In genomic region chr12:103144278-103144677, GRCh38 we compare ENCODE assay signal across 13 cellular contexts.
DNase-seq lines count a peak whose midpoint lies in the region; ATAC-seq, FAIRE-seq and TF ChIP-seq lines count a peak whose summit lies in the region.
"Had no signal": no experiment of that assay in that cellular context is flagged by ENCODE, and none has a peak within 500 bp of the region (broad histone marks: within the 10 kb centered on the region; RNA-seq: fewer than 3 reads in every experiment).

No MANE protein-coding gene starts in this region.

- H3K36me3 ChIP-seq in GM12878 (ENCODE audit: control insufficient read depth in 2 of 2, insufficient read depth in 2 of 2, low read length in 1 of 2) (no peaks in the 10 kb centered on the region), breast epithelium (no peaks in the 10 kb centered on the region)

- RAD21 ChIA-PET in GM12878 (lab: Charles Lee; ENCODE audit: unreplicated experiment), result interaction anchor here (0.6 to 3.9 kb wide), 16 partner anchors 25 to 403 kb away, joined by 3 to 25 read pairs (median 4); no protein-coding TSS in a partner anchor

- intact Hi-C loops in GM12878 (cut with micrococcal nuclease; ENCODE audit: unreplicated experiment), result loop anchor here (1.0 to 5.0 kb wide), 2 partner anchors 30 to 38 kb away; no protein-coding TSS in a partner anchor
- intact Hi-C loops in breast epithelium (cut with DNase I; ENCODE audit: low total_unique reads), result no loop called here

- WGBS in GM12878 (ENCODE audit: insufficient coverage, insufficient replicate concordance, low lambda C conversion rate, missing lambda C conversion rate), result 18% methylated on average over 5 of the region's 5 CpGs

- H2AFZ ChIP-seq in GM12878 (ENCODE audit: control insufficient read depth, low read depth, low read length), result peak overlapping the region; percentile 24

- POLR2A ChIA-PET in GM12878 (lab: Charles Lee), result interaction anchor here (0.8 to 1.3 kb wide), 4 partner anchors 29 to 404 kb away, joined by 3 to 4 read pairs (median 3); no protein-coding TSS in a partner anchor

- H3K4me1 ChIP-seq in GM12878 (ENCODE audit: control insufficient read depth, insufficient read depth, low read length) (no peaks in the 10 kb centered on the region), breast epithelium (no peaks in the 10 kb centered on the region)

- no peaks in the 10 kb centered on the region for H3K27me3 ChIP-seq in GM12878 (replicated peaks in 1 of 2; ENCODE audit: control insufficient read depth in 2 of 2, insufficient read depth in 2 of 2, low read length in 1 of 2)
- no peaks in the 10 kb centered on the region for H3K27me3 ChIP-seq in breast epithelium

- TF ChIP-seq EP300 in GM12878 (IDR thresholded peaks at IDR 0.05; ENCODE audit: borderline replicate concordance in 1 of 2, control insufficient read depth in 1 of 2, low read depth in 2 of 2, low read length in 2 of 2), result peak in 1 of 2 experiments; percentile 23; a peak in 1 of 4 replicates

- peak overlapping the region; percentile 5; the same call in 1 of the 2 replicates for H3K4me2 ChIP-seq in GM12878 (ENCODE audit: control insufficient read depth, insufficient read depth)

- no peak for TF ChIP-seq CTCF in GM12864 (IDR thresholded peaks at IDR 0.05; ENCODE audit: low read depth, low read length, missing control alignments)
- no peak for TF ChIP-seq CTCF in GM12878 (IDR thresholded peaks at IDR 0.05 in 2 of 3, conservative IDR thresholded peaks at IDR 0.05 in 1 of 3; ENCODE audit: control insufficient read depth in 2 of 3, extremely low read depth in 1 of 3, insufficient read depth in 1 of 3, low read depth in 3 of 3, low read length in 3 of 3)
- TF ChIP-seq CTCF in breast epithelium (IDR thresholded peaks at IDR 0.05), result no peak

- TF ChIP-seq RAD21 in GM12878 (IDR thresholded peaks at IDR 0.05; ENCODE audit: insufficient read depth, low read depth, low read length), result no peak

- no peaks in the 10 kb centered on the region for H4K20me1 ChIP-seq in GM12878 (ENCODE audit: control insufficient read depth, insufficient read depth)

- TF ChIP-seq POLR2A in GM12878 (IDR thresholded peaks at IDR 0.05; ENCODE audit: low read depth, low read length), result no peak
- TF ChIP-seq POLR2A in breast epithelium (IDR thresholded peaks at IDR 0.05), result no peak

- ATAC-seq in HG02610 (IDR thresholded peaks at IDR 0.05; ENCODE audit: unreplicated experiment), result peak; percentile 77
- ATAC-seq in GM12878, result peak; percentile 94

- BruUV-seq in GM12878 (replicated peaks; lab: Mats Ljungman, UMichigan), result no TSS peak

- no peak overlapping the region for H3K9ac ChIP-seq in GM12878 (ENCODE audit: control insufficient read depth, insufficient read depth, low read length)

- H3K9me3 ChIP-seq in GM12878 (replicated peaks; ENCODE audit: control insufficient read depth, insufficient read depth, low read length) (no peaks in the 10 kb centered on the region; the same call in 2 of the 3 replicates), breast epithelium (no peaks in the 10 kb centered on the region)

- H3K4me3 ChIP-seq in GM12864 (ENCODE audit: low read depth, low read length) (no peak overlapping the region), GM12878 (no peak overlapping the region), breast epithelium (no peak overlapping the region)

- peak; percentile 47 for FAIRE-seq in GM18507 (lab: Jason Lieb, UNC)
- peak; percentile 66 for FAIRE-seq in GM12878 (lab: Jason Lieb, UNC)
- FAIRE-seq: A204.1 had no signal

- CTCF ChIA-PET in GM12878 (lab: Yijun Ruan, JAX), result interaction anchor here (0.7 to 1.8 kb wide), 7 partner anchors 8 to 404 kb away, joined by 3 to 6 read pairs (median 4); partner anchors contain the start of gene ASCL1

- H3K27ac ChIP-seq in GM12878 (ENCODE audit: control insufficient read depth, insufficient read depth) (peak overlapping the region; percentile 17; the same call in 1 of the 2 replicates), breast epithelium (no peak overlapping the region)

- in situ Hi-C loops in GM12878 (cut with MboI), result no loop called here

- SMC1A ChIA-PET in GM12878 (lab: Charles Lee; ENCODE audit: uncharacterized antibody, unreplicated experiment), result interaction anchor here (0.5 to 1.9 kb wide), 36 partner anchors 8 to 404 kb away, joined by 3 to 25 read pairs (median 4); no protein-coding TSS in a partner anchor

- DNase-seq in GM12864 (ENCODE audit: low read depth) (peak; percentile 31), GM18507 (ENCODE audit: extremely low spot score, insufficient read length, low read depth) (no peak), GM12878 (ENCODE audit: low read depth, low spot score) (peak; percentile 48), NCI-H1105 (lab: John Stamatoyannopoulos, UW) (no peak), breast epithelium (ENCODE audit: low spot score in 2 of 2) (no peak), HCEC 1CT (no peak)
- DNase-seq: C1 segment of cervical spinal cord; Calu3; CD4-positive, alpha-beta T cell; DMS 273 treated with DMSO at 0.1 percent for 48 hours; KG1 had no signal

- no peaks in the 10 kb centered on the region for H3K79me2 ChIP-seq in GM12878 (ENCODE audit: control insufficient read depth, insufficient read depth, low read length)

TF ChIP-seq in GM12878, 131 proteins besides CTCF, POLR2A, EP300 and RAD21 (continues in another document):
- no peak for TF ChIP-seq ZNF622 (IDR thresholded peaks at IDR 0.05)
- no peak for TF ChIP-seq PRDM15 (CRISPR knock-in tag; IDR thresholded peaks at IDR 0.05)
- TF ChIP-seq SREBF2 (IDR thresholded peaks at IDR 0.05; ENCODE audit: low read length), result no peak
- TF ChIP-seq, protein P1, sequence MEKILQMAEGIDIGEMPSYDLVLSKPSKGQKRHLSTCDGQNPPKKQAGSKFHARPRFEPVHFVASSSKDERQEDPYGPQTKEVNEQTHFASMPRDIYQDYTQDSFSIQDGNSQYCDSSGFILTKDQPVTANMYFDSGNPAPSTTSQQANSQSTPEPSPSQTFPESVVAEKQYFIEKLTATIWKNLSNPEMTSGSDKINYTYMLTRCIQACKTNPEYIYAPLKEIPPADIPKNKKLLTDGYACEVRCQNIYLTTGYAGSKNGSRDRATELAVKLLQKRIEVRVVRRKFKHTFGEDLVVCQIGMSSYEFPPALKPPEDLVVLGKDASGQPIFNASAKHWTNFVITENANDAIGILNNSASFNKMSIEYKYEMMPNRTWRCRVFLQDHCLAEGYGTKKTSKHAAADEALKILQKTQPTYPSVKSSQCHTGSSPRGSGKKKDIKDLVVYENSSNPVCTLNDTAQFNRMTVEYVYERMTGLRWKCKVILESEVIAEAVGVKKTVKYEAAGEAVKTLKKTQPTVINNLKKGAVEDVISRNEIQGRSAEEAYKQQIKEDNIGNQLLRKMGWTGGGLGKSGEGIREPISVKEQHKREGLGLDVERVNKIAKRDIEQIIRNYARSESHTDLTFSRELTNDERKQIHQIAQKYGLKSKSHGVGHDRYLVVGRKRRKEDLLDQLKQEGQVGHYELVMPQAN (conservative IDR thresholded peaks at IDR 0.05), result no peak
- TF ChIP-seq ZNF207 (IDR thresholded peaks at IDR 0.05; ENCODE audit: borderline replicate concordance), result no peak
- no peak for TF ChIP-seq BHLHE40 (IDR thresholded peaks at IDR 0.05; ENCODE audit: borderline replicate concordance in 1 of 2, low read depth in 2 of 2, low read length in 1 of 2)
- TF ChIP-seq, protein P2, sequence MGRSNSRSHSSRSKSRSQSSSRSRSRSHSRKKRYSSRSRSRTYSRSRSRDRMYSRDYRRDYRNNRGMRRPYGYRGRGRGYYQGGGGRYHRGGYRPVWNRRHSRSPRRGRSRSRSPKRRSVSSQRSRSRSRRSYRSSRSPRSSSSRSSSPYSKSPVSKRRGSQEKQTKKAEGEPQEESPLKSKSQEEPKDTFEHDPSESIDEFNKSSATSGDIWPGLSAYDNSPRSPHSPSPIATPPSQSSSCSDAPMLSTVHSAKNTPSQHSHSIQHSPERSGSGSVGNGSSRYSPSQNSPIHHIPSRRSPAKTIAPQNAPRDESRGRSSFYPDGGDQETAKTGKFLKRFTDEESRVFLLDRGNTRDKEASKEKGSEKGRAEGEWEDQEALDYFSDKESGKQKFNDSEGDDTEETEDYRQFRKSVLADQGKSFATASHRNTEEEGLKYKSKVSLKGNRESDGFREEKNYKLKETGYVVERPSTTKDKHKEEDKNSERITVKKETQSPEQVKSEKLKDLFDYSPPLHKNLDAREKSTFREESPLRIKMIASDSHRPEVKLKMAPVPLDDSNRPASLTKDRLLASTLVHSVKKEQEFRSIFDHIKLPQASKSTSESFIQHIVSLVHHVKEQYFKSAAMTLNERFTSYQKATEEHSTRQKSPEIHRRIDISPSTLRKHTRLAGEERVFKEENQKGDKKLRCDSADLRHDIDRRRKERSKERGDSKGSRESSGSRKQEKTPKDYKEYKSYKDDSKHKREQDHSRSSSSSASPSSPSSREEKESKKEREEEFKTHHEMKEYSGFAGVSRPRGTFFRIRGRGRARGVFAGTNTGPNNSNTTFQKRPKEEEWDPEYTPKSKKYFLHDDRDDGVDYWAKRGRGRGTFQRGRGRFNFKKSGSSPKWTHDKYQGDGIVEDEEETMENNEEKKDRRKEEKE (IDR thresholded peaks at IDR 0.05), result no peak
- TF ChIP-seq RBBP5 (conservative IDR thresholded peaks at IDR 0.05), result no peak
- peak; percentile 58; the same call in 1 of the 2 replicates for TF ChIP-seq ATF7 (IDR thresholded peaks at IDR 0.05; ENCODE audit: low read depth)

Comparison
In these comparisons a context has a peak if more than half of its experiments do, and no peak if none do; other contexts are left out.
1. DNase-seq: peak in GM12864 (single experiment) and GM12878 (single experiment); none in GM18507 (single experiment), NCI-H1105 (single experiment), breast epithelium (0 of 2) and HCEC 1CT (single experiment).